In the genomic region with DNA sequence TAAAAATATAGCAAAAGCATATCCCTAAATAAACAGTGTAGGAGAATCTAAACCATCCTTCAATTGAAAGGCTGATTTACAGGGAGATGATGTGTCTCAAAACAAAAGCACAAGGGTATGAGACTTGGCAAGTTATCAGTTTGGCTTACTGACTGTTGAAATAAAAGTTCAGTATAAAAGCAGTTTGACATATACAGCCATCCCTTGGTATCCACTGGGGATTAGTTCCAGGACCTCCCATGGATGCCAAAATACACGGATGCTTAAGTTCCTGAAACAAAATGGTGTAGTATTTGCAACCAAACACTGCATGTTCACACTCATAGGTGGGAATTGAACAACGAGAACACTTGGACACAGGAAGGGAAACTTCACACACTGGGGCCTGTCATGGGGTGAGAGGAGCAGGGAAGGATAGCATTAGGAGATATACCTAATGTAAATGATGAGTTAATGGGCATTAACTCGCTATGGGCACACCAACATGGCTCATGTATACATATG, we compare ENCODE assay signal across 15 cellular contexts.
DNase-seq lines count a peak whose midpoint lies in the region; ATAC-seq and TF ChIP-seq lines count a peak whose summit lies in the region.
"Had no signal": no experiment of that assay in that cellular context is flagged by ENCODE, and none has a peak within 500 bp of the region (broad histone marks: within the 10 kb centered on the region; RNA-seq: fewer than 3 reads in every experiment).

No MANE protein-coding gene starts in this region.

- no peaks in the 10 kb centered on the region for H3K36me3 ChIP-seq in prostate gland
- H3K36me3 ChIP-seq: BLaER1 treated with 17β-estradiol and CSF1 and Interleukin-3, amounts not matched to agents 10 nM and 100 nM had no signal

- H3K27ac ChIP-seq in 22Rv1 = peak overlapping the region; percentile 49
- no peak overlapping the region for H3K27ac ChIP-seq in prostate gland
- no peak overlapping the region for H3K27ac ChIP-seq in caudate nucleus (ENCODE audit: low read depth, low read length)
- H3K27ac ChIP-seq: BLaER1 treated with 17β-estradiol and CSF1 and Interleukin-3, amounts not matched to agents 10 nM and 100 nM had no signal

- no peak for ATAC-seq in HG02970 (IDR thresholded peaks at IDR 0.05; ENCODE audit: low FRiP score, unreplicated experiment)
- no peak for ATAC-seq in GM19328 (IDR thresholded peaks at IDR 0.05; ENCODE audit: unreplicated experiment)
- ATAC-seq: HepG2 had no signal

- no peaks in the 10 kb centered on the region for H3K27me3 ChIP-seq in prostate gland (replicated peaks; ENCODE audit: insufficient read depth)
- H3K27me3 ChIP-seq: BLaER1 treated with 17β-estradiol and CSF1 and Interleukin-3, amounts not matched to agents 10 nM and 100 nM had no signal

- no peak overlapping the region for H3K4me3 ChIP-seq in fibroblast of the aortic adventitia (ENCODE audit: low read depth, low read length)
- no peak overlapping the region for H3K4me3 ChIP-seq in prostate gland
- H3K4me3 ChIP-seq: BLaER1 treated with 17β-estradiol and CSF1 and Interleukin-3, amounts not matched to agents 10 nM and 100 nM had no signal

- TF ChIP-seq CTCF in 22Rv1 (IDR thresholded peaks at IDR 0.05) (no peak), fibroblast of the aortic adventitia (IDR thresholded peaks at IDR 0.05; ENCODE audit: insufficient read depth, low read length) (no peak), prostate gland (IDR thresholded peaks at IDR 0.05) (no peak)

- no peak for TF ChIP-seq POLR2A in prostate gland (IDR thresholded peaks at IDR 0.05)

- H3K4me1 ChIP-seq in prostate gland (replicated peaks) = peaks cover 6% of the 10 kb centered on the region
- H3K4me1 ChIP-seq: BLaER1 treated with 17β-estradiol and CSF1 and Interleukin-3, amounts not matched to agents 10 nM and 100 nM had no signal

- H3K9me3 ChIP-seq in prostate gland = no peaks in the 10 kb centered on the region
- H3K9me3 ChIP-seq: BLaER1 treated with 17β-estradiol and CSF1 and Interleukin-3, amounts not matched to agents 10 nM and 100 nM had no signal

- 32% methylated on average over 3 of the region's 3 CpGs for WGBS in prostate gland

- DNase-seq in NCI-H69 (lab: John Stamatoyannopoulos, UW) (peak; percentile 80), fibroblast of the aortic adventitia (ENCODE audit: low read depth) (peak; percentile 4), prostate gland (ENCODE audit: low spot score) (peak; percentile 42), caudate nucleus (lab: John Stamatoyannopoulos, UW) (no peak)
- DNase-seq: ACHN; CD4-positive, CD25-positive, alpha-beta regulatory T cell; DMS79 treated with DMSO at 0.1 percent for 48 hours; EL; GOT3; H9 had no signal

- intact Hi-C loops in prostate gland (cut with DNase I) = loop anchor here (5.0 to 10.0 kb wide), 2 partner anchors 150 to 347 kb away; a partner anchor contains a TSS

Comparison
In these comparisons a context has a peak if more than half of its experiments do, and no peak if none do; other contexts are left out.
1. DNase-seq: peak in NCI-H69 (single experiment), fibroblast of the aortic adventitia (single experiment) and prostate gland (single experiment); none in caudate nucleus (0 of 61).